ENCODE assay signal across 8 cellular contexts in genomic region chr11:133835258-133836075, GRCh38.
DNase-seq lines count a peak whose midpoint lies in the region; ATAC-seq lines count a peak whose summit lies in the region.

No MANE protein-coding gene starts in this region.

- H3K9me3 Mint-ChIP-seq in activated T-cell treated with anti-CD3 and anti-CD28 coated beads, Interleukin-2, amount 50 U/mL, for 24 hours, result no peaks in the 10 kb centered on the region

- H3K4me1 ChIP-seq in NT2/D1 (ENCODE audit: insufficient read depth, insufficient read length), result peaks cover 2% of the 10 kb centered on the region

- in situ Hi-C loops in T47D (cut with HindIII; ENCODE audit: low pct_unique_long_range_greater_than_20kb, low sequenced_read_pairs), result no loop called here

- peaks cover 16% of the 10 kb centered on the region for H3K4me1 Mint-ChIP-seq in activated T-cell treated with anti-CD3 and anti-CD28 coated beads, Interleukin-2, amount 50 U/mL, for 24 hours (ENCODE audit: low read depth)

- H3K27me3 Mint-ChIP-seq in activated T-cell treated with anti-CD3 and anti-CD28 coated beads, Interleukin-2, amount 50 U/mL, for 24 hours, result peaks cover 22% of the 10 kb centered on the region

- ATAC-seq in GM21367 (IDR thresholded peaks at IDR 0.05; ENCODE audit: unreplicated experiment) (peak; percentile 91), HG03558 (IDR thresholded peaks at IDR 0.05; ENCODE audit: extremely low read depth, unreplicated experiment) (peak; percentile 91)

- H3K4me3 Mint-ChIP-seq in activated T-cell treated with anti-CD3 and anti-CD28 coated beads, Interleukin-2, amount 50 U/mL, for 24 hours, result no peak overlapping the region

- H3K27me3 ChIP-seq in NT2/D1 (ENCODE audit: insufficient read depth, insufficient read length), result no peaks in the 10 kb centered on the region

- peak overlapping the region; percentile 6 for H3K9ac ChIP-seq in NT2/D1 (ENCODE audit: insufficient read length, low read depth)

- H3K36me3 ChIP-seq in NT2/D1 (ENCODE audit: insufficient read depth, insufficient read length, low read length), result no peaks in the 10 kb centered on the region

- DNase-seq in activated T-cell treated with anti-CD3 and anti-CD28 coated beads for 48 hours (ENCODE audit: low read depth), result peak; percentile 45
- no peak for DNase-seq in activated T-cell treated with anti-CD3 and anti-CD28 coated beads, Interleukin-2, amount 50 U/mL, for 24 hours
- peak; percentile 76 for DNase-seq in NT2/D1 (ENCODE audit: low read depth, low spot score)
- peak; percentile 92 to 93 for DNase-seq in T47D (ENCODE audit: low read depth in 1 of 2, low spot score in 1 of 2)
- peak; percentile 87 for DNase-seq in left kidney (ENCODE audit: low read depth, low spot score)
- DNase-seq in superior temporal gyrus (ENCODE audit: extremely low spot score), result peak; percentile 77

- peaks cover 16% of the 10 kb centered on the region for H3K9me3 ChIP-seq in NT2/D1 (ENCODE audit: insufficient read depth, low read length)

- no peaks in the 10 kb centered on the region for H3K36me3 Mint-ChIP-seq in activated T-cell treated with anti-CD3 and anti-CD28 coated beads, Interleukin-2, amount 50 U/mL, for 24 hours (ENCODE audit: low read depth)

- H3K4me3 ChIP-seq in NT2/D1 (ENCODE audit: insufficient read length, low read depth), result no peak overlapping the region

- H3K27ac Mint-ChIP-seq in activated T-cell treated with anti-CD3 and anti-CD28 coated beads, Interleukin-2, amount 50 U/mL, for 24 hours, result no peak overlapping the region
